In the genomic region with DNA sequence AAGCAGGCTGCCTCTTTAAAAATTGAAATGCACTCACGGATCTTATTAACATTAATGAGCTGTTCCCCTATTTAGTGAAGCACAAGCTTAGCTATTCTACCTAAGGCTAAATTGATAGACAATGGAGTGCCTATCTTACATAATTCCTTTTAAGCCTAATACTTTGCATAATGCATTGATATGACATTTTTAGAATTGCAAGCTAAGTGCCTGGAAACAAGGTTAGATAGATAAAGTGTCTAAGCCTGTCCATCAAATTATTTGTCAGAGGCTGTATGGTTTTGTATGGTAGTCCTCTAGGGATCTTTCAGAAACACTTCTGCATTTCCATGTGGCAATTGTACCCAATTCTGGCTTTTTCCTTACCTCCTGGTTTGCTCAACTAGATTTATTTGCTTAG, we compare ENCODE assay signal across 1 cellular context.
TF ChIP-seq lines count a peak whose summit lies in the region.

No MANE protein-coding gene starts in this region.

TF ChIP-seq in neural cell, 6 proteins besides CTCF, POLR2A, EP300 and RAD21 (continued from another document):
- no peak for TF ChIP-seq EZH2 (IDR thresholded peaks at IDR 0.05; ENCODE audit: borderline replicate concordance, insufficient read depth, low read length, poor library complexity, severe bottlenecking)
